Comparison of ENCODE assay signal across 21 cellular contexts in the genomic region with DNA sequence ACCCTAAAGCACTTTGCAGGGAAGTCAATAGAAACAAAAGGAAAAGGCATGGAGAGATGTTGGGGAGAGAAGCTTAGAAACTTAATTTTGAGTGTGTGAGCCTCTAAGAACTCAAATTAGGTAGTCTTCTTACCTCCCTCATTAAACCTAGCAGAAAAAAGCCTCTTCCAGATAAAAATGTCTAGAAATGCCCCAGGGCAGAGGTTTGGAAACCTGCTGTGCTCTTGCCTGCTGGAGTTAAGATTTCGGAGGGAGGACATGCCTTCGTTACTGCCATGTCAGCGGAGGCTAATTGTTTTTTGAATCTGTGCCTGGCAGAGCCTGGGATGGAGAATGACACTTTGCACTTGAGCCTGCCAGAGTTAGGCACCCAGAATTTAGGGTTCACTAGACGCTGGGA. TPM values are rescaled to one million over a fixed set of nuclear protein-coding genes. Genes with fewer than 3 reads are reported as not detected.
"Had no signal": no experiment of that assay in that cellular context is flagged by ENCODE, and none has a peak within 500 bp of the region (broad histone marks: within the 10 kb centered on the region; RNA-seq: fewer than 3 reads in every experiment).

No MANE protein-coding gene starts in this region.

- DNase-seq: KBM-7, MV-4-11, NCI-H1048, NCI-H1105, NCI-H1417, NCI-H1436 treated with DMSO at 0.1 percent for 48 hours, NCI-H1694, NCI-H1930, NCI-H2081, NCI-H2107, NCI-H2227 treated with DMSO at 0.1 percent for 48 hours, NCI-H524, NCI-H526 treated with DMSO at 0.1 percent for 48 hours, NCI-H774, RPMI8226, SHP77 had no signal

- ATAC-seq: SK-N-SH treated with all-trans-retinoic acid at 6 μM for 48 hours had no signal

RNA-seq across cellular contexts. Expression of gene RPH3A, which starts 56.3 kb away (rescaled TPM):
- total RNA-seq: HT-29, LHCN-M2, MCF 10A, SK-MEL-5 had no signal
